1 cellular context compared by ENCODE assay signal in the genomic region with DNA sequence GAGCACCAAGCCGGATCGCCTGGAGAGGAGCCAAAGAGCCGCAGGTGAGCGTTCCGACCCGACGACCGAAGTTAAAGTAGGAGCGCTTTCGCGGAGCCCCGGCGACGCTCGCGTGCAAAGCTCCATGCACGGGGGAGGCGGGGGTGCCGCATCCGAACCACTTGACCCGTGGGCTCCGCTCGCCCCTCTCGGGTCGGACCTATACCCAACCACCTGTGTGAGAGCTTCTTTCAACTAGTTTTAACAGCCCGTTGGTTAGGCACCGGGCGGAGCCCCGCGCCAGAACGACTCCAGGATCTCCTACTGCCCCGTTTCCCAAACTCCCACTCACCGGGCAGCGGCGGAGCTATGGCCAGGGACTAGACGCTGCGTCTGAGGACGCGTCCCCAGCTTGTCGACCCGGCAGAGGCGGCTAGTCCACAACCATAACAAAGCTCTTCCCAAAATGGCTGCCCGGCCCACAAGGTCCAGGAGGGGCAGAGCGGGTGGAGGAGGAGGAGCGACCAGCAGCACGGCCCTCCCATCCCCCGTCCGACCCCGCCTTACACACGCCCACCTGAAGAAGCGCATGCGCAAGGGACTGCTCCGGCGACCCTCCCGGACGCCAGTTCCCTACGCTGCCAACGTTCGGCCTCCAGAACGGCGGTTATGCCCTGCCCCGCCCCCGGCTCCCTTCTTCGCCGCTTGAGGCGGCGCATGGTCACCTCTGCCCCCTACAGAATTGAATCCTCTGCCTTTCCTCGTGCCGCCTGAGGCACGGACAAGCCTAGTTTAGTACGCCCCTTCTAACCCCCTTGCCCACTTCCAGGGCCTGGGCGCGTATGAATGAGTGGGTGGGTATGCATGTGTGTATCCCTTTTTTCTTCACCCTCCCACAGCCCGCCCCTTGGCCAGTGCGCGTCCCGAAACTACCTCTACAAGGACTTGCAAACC.
TF ChIP-seq lines count a peak whose summit lies in the region.

Gene GPBP1L1 (minus strand): TSS at position 453 of the 933 bp plus-strand sequence. CDS start 27,446 bp downstream, outside the sequence.

TF ChIP-seq in IMR-90, 13 proteins besides CTCF, POLR2A, EP300 and RAD21 (continued from another document):
- TF ChIP-seq NFE2L2 (IDR thresholded peaks at IDR 0.05; ENCODE audit: low read depth, low read length) (no peak), MAFK (IDR thresholded peaks at IDR 0.05; ENCODE audit: low read depth, low read length) (no peak), RFX5 (IDR thresholded peaks at IDR 0.05; ENCODE audit: low read depth, low read length) (no peak), CEBPB (IDR thresholded peaks at IDR 0.05; ENCODE audit: low read depth, low read length) (no peak)
